In genomic region chr13:114259974-114260373, GRCh38 we compare ENCODE assay signal across 10 cellular contexts. TPM values are rescaled to one million over a fixed set of nuclear protein-coding genes. Genes with fewer than 3 reads are reported as not detected.
A peak's percentile ranks its signal among the peaks of the same experiment; 100 is the strongest.
DNase-seq lines count a peak whose midpoint lies in the region; ATAC-seq and TF ChIP-seq lines count a peak whose summit lies in the region.
"Had no signal": no experiment of that assay in that cellular context is flagged by ENCODE, and none has a peak within 500 bp of the region (broad histone marks: within the 10 kb centered on the region; RNA-seq: fewer than 3 reads in every experiment).

No MANE protein-coding gene starts in this region.

- no peaks in the 10 kb centered on the region for H3K9me3 ChIP-seq in uterus

- no peak overlapping the region for H3K9ac ChIP-seq in mesendoderm (ENCODE audit: low read length)

- H3K27me3 Mint-ChIP-seq in stimulated activated naive CD8-positive, alpha-beta T cell treated with anti-CD3 and anti-CD28 coated beads, Interleukin-15, Interleukin-2, amounts not matched to agents 100 ng/mL and 50 ng/mL, for 24 hours = no peaks in the 10 kb centered on the region
- no peaks in the 10 kb centered on the region for H3K27me3 Mint-ChIP-seq in activated T-helper 2 cell treated with anti-CD3 and anti-CD28 coated beads, Interferon-gamma antibody, Interleukin-2, Interleukin-4, amounts not matched to agents 10 μg/mL and 5 μg/mL and 100 μg/mL, durations not matched to agents 14 hours and 24 hours and 36 hours (ENCODE audit: low read depth)

- no peak overlapping the region for H3K4me2 ChIP-seq in mesendoderm (ENCODE audit: low read length)

- H3K36me3 Mint-ChIP-seq in stimulated activated naive CD8-positive, alpha-beta T cell treated with anti-CD3 and anti-CD28 coated beads, Interleukin-15, Interleukin-2, amounts not matched to agents 100 ng/mL and 50 ng/mL, for 24 hours (ENCODE audit: low read depth) = peaks cover 78% of the 10 kb centered on the region
- peaks cover 81% of the 10 kb centered on the region for H3K36me3 Mint-ChIP-seq in activated T-helper 2 cell treated with anti-CD3 and anti-CD28 coated beads, Interferon-gamma antibody, Interleukin-2, Interleukin-4, amounts not matched to agents 10 μg/mL and 5 μg/mL and 100 μg/mL, durations not matched to agents 14 hours and 24 hours and 36 hours (ENCODE audit: low read depth)

- no peak for ATAC-seq in stimulated activated naive CD8-positive, alpha-beta T cell treated with anti-CD3 and anti-CD28 coated beads, Interleukin-15, Interleukin-2, amounts not matched to agents 100 U/mL and 50 U/mL, for 24 hours
- ATAC-seq: activated CD4-positive, CD25-positive, alpha-beta regulatory T cell treated with anti-CD3 and anti-CD28 coated beads, Interleukin-2, amount 50 U/mL, for 24 hours had no signal

- H3K4me3 ChIP-seq in uterus = no peak overlapping the region
- H3K4me3 ChIP-seq in mesendoderm (ENCODE audit: low read length) = no peak overlapping the region

- H3K27ac Mint-ChIP-seq in stimulated activated naive CD8-positive, alpha-beta T cell treated with anti-CD3 and anti-CD28 coated beads, Interleukin-15, Interleukin-2, amounts not matched to agents 100 ng/mL and 50 ng/mL, for 24 hours = peak overlapping the region; percentile 31
- no peak overlapping the region for H3K27ac Mint-ChIP-seq in activated T-helper 2 cell treated with anti-CD3 and anti-CD28 coated beads, Interferon-gamma antibody, Interleukin-2, Interleukin-4, amounts not matched to agents 10 μg/mL and 5 μg/mL and 100 μg/mL, durations not matched to agents 14 hours and 24 hours and 36 hours

- H3K4ac ChIP-seq in mesendoderm (ENCODE audit: low read depth, low read length) = no peak overlapping the region

- no peak overlapping the region for H4K8ac ChIP-seq in mesendoderm (ENCODE audit: low read depth, low read length)

- no peak overlapping the region for H2AK5ac ChIP-seq in mesendoderm (ENCODE audit: low read length)

- H2BK15ac ChIP-seq in mesendoderm (replicated peaks; ENCODE audit: low read depth) = no peak overlapping the region

- WGBS in mesendoderm (ENCODE audit: extremely low coverage, insufficient coverage, low lambda C conversion rate) = no CpG with 5 or more reads among the region's 4 CpGs

- H3K18ac ChIP-seq in mesendoderm (ENCODE audit: low read length) = no peak overlapping the region

- no peaks in the 10 kb centered on the region for H3K79me2 ChIP-seq in mesendoderm (ENCODE audit: control insufficient read depth, insufficient read depth, low read length)

- TF ChIP-seq POLR2A in uterus (IDR thresholded peaks at IDR 0.05) = no peak

- H3K9me3 Mint-ChIP-seq in stimulated activated naive CD8-positive, alpha-beta T cell treated with anti-CD3 and anti-CD28 coated beads, Interleukin-15, Interleukin-2, amounts not matched to agents 100 ng/mL and 50 ng/mL, for 24 hours = no peaks in the 10 kb centered on the region
- H3K9me3 Mint-ChIP-seq in activated T-helper 2 cell treated with anti-CD3 and anti-CD28 coated beads, Interferon-gamma antibody, Interleukin-2, Interleukin-4, amounts not matched to agents 10 μg/mL and 5 μg/mL and 100 μg/mL, durations not matched to agents 14 hours and 24 hours and 36 hours = no peaks in the 10 kb centered on the region

- H3K23ac ChIP-seq in mesendoderm (ENCODE audit: low read length) = no peak overlapping the region

- H4K5ac ChIP-seq in mesendoderm (ENCODE audit: low read length) = no peak overlapping the region

- peaks cover 2% of the 10 kb centered on the region for H3K79me1 ChIP-seq in mesendoderm (ENCODE audit: low read length)

- H3K4me1 Mint-ChIP-seq in stimulated activated naive CD8-positive, alpha-beta T cell treated with anti-CD3 and anti-CD28 coated beads, Interleukin-15, Interleukin-2, amounts not matched to agents 100 ng/mL and 50 ng/mL, for 24 hours (ENCODE audit: low read depth) = peaks cover 45% of the 10 kb centered on the region
- H3K4me1 Mint-ChIP-seq in activated T-helper 2 cell treated with anti-CD3 and anti-CD28 coated beads, Interferon-gamma antibody, Interleukin-2, Interleukin-4, amounts not matched to agents 10 μg/mL and 5 μg/mL and 100 μg/mL, durations not matched to agents 14 hours and 24 hours and 36 hours (ENCODE audit: low read depth) = peaks cover 21% of the 10 kb centered on the region

- no peak overlapping the region for H3K4me3 Mint-ChIP-seq in stimulated activated naive CD8-positive, alpha-beta T cell treated with anti-CD3 and anti-CD28 coated beads, Interleukin-15, Interleukin-2, amounts not matched to agents 100 ng/mL and 50 ng/mL, for 24 hours
- no peak overlapping the region for H3K4me3 Mint-ChIP-seq in activated T-helper 2 cell treated with anti-CD3 and anti-CD28 coated beads, Interferon-gamma antibody, Interleukin-2, Interleukin-4, amounts not matched to agents 10 μg/mL and 5 μg/mL and 100 μg/mL, durations not matched to agents 14 hours and 24 hours and 36 hours (ENCODE audit: low read depth)

- DNase-seq in stimulated activated naive CD8-positive, alpha-beta T cell treated with anti-CD3 and anti-CD28 coated beads, Interleukin-15, Interleukin-2, amounts not matched to agents 100 U/mL and 50 U/mL, for 24 hours = no peak
- DNase-seq in NCI-H1105 treated with DMSO at 0.1 percent for 48 hours (lab: John Stamatoyannopoulos, UW) = peak; percentile 78
- DNase-seq in SHP77 treated with DMSO at 0.1 percent for 48 hours (lab: John Stamatoyannopoulos, UW) = peak; percentile 80
- no peak for DNase-seq in uterus
- DNase-seq in mesendoderm = no peak
- DNase-seq in activated T-helper 2 cell treated with anti-CD3 and anti-CD28 coated beads, Interferon-gamma antibody, Interleukin-2, Interleukin-4, amounts not matched to agents 10 μg/mL and 5 μg/mL and 100 μg/mL, durations not matched to agents 14 hours and 24 hours and 36 hours (ENCODE audit: low spot score) = no peak
- DNase-seq in ureter (ENCODE audit: low spot score) = no peak
- DNase-seq: effector CD8-positive, alpha-beta T cell had no signal

- H3K27ac ChIP-seq in uterus (no peak overlapping the region), mesendoderm (ENCODE audit: low read depth, low read length) (no peak overlapping the region)

- no peak for TF ChIP-seq CTCF in uterus (IDR thresholded peaks at IDR 0.05)

- H3K4me1 ChIP-seq in uterus = no peaks in the 10 kb centered on the region
- peaks cover 2% of the 10 kb centered on the region for H3K4me1 ChIP-seq in mesendoderm (ENCODE audit: control insufficient read depth, low read depth, low read length)

- no peak overlapping the region for H2BK5ac ChIP-seq in mesendoderm (ENCODE audit: low read length)

- H3K27me3 ChIP-seq in uterus (no peaks in the 10 kb centered on the region), mesendoderm (ENCODE audit: insufficient read depth, low read length, poor library complexity) (no peaks in the 10 kb centered on the region)

- intact Hi-C loops in uterus (cut with DNase I; ENCODE audit: low total_unique reads) = no loop called here
- intact Hi-C loops in activated T-helper 2 cell treated with anti-CD3 and anti-CD28 coated beads, Interferon-gamma antibody, Interleukin-2, Interleukin-4, amounts not matched to agents 10 μg/mL and 5 μg/mL and 100 μg/mL, durations not matched to agents 14 hours and 24 hours and 36 hours (cut with micrococcal nuclease) = no loop called here

- H3K36me3 ChIP-seq in uterus (no peaks in the 10 kb centered on the region), mesendoderm (ENCODE audit: control insufficient read depth, insufficient read depth, low read length) (peaks cover 13% of the 10 kb centered on the region)

- no peak overlapping the region for H2BK120ac ChIP-seq in mesendoderm (ENCODE audit: low read depth, low read length)

- no peak overlapping the region for H3K56ac ChIP-seq in mesendoderm (ENCODE audit: low read length)

RNA-seq across cellular contexts. Expression of gene UPF3A, which starts 21.4 kb away (rescaled TPM):
- total RNA-seq in uterus (10 to 100 TPM; 15.0 to 74.1 (median 34.9) TPM), ureter (59.1 TPM)
- 62.2 TPM for polyA plus RNA-seq in mesendoderm (2013, experiment 1 of 2)
- 61.0 TPM for polyA plus RNA-seq in mesendoderm (2013, experiment 2 of 2)
- total RNA-seq in activated T-helper 2 cell treated with anti-CD3 and anti-CD28 coated beads, Interferon-gamma antibody, Interleukin-2, Interleukin-4, amounts not matched to agents 10 μg/mL and 5 μg/mL and 100 μg/mL, durations not matched to agents 14 hours and 24 hours and 36 hours = 45.9 and 49.9 TPM in 2 replicates

RNA-seq across cellular contexts. Expression of gene CDC16, which starts 25.3 kb away (rescaled TPM):
- 100 to 1,000 TPM in 1 of 4 donors, 10 to 100 TPM in 3; 25.0 to 103 (median 53.5) TPM for total RNA-seq in uterus
- polyA plus RNA-seq in mesendoderm (2013, experiment 1 of 2) = 64.0 TPM
- 63.4 TPM for polyA plus RNA-seq in mesendoderm (2013, experiment 2 of 2)
- total RNA-seq in activated T-helper 2 cell treated with anti-CD3 and anti-CD28 coated beads, Interferon-gamma antibody, Interleukin-2, Interleukin-4, amounts not matched to agents 10 μg/mL and 5 μg/mL and 100 μg/mL, durations not matched to agents 14 hours and 24 hours and 36 hours = 80.4 and 86.1 TPM in 2 replicates
- total RNA-seq in ureter = 86.7 TPM

RNA-seq across cellular contexts. Expression of gene CHAMP1, which starts 54.3 kb away (rescaled TPM):
- total RNA-seq in uterus = 10 to 100 TPM in 2 of 4 donors, 1 to 10 TPM in 2; 5.9 to 24.7 (median 15.2) TPM
- 57.6 TPM for polyA plus RNA-seq in mesendoderm (2013, experiment 1 of 2)
- polyA plus RNA-seq in mesendoderm (2013, experiment 2 of 2) = 55.4 TPM
- total RNA-seq in activated T-helper 2 cell treated with anti-CD3 and anti-CD28 coated beads, Interferon-gamma antibody, Interleukin-2, Interleukin-4, amounts not matched to agents 10 μg/mL and 5 μg/mL and 100 μg/mL, durations not matched to agents 14 hours and 24 hours and 36 hours = 41.7 and 45.6 TPM in 2 replicates
- 23.0 TPM for total RNA-seq in ureter

Comparison
In these comparisons a context has a peak if more than half of its experiments do, and no peak if none do; other contexts are left out.
1. DNase-seq: peak in NCI-H1105 treated with DMSO at 0.1 percent for 48 hours (single experiment) and SHP77 treated with DMSO at 0.1 percent for 48 hours (single experiment); none in stimulated activated naive CD8-positive, alpha-beta T cell treated with anti-CD3 and anti-CD28 coated beads, Interleukin-15, Interleukin-2, amounts not matched to agents 100 U/mL and 50 U/mL, for 24 hours (single experiment), uterus (0 of 2), mesendoderm (single experiment), activated T-helper 2 cell treated with anti-CD3 and anti-CD28 coated beads, Interferon-gamma antibody, Interleukin-2, Interleukin-4, amounts not matched to agents 10 μg/mL and 5 μg/mL and 100 μg/mL, durations not matched to agents 14 hours and 24 hours and 36 hours (single experiment) and ureter (single experiment).